ENCODE assay signal across 8 cellular contexts in genomic region chr2:13462464-13462863, GRCh38.
"Had no signal": no experiment of that assay in that cellular context is flagged by ENCODE, and none has a peak within 500 bp of the region (broad histone marks: within the 10 kb centered on the region; RNA-seq: fewer than 3 reads in every experiment).

No MANE protein-coding gene starts in this region.

- H3K4me3 Mint-ChIP-seq: IgD-negative memory B cell had no signal

- H3K36me3 Mint-ChIP-seq: IgD-negative memory B cell had no signal

- H3K9ac ChIP-seq: KMS-11 had no signal

- H3K27ac Mint-ChIP-seq: IgD-negative memory B cell had no signal

- H3K4me2 ChIP-seq: KMS-11 had no signal

- H3K27ac ChIP-seq: HL-60, KMS-11 had no signal

- H3K4me1 Mint-ChIP-seq: IgD-negative memory B cell had no signal

- FAIRE-seq: HepG2, HTR-8/SVneo had no signal

- ATAC-seq: HepG2 had no signal

- DNase-seq: IMR-90, KBM-7, KG1 had no signal

- H3K27me3 Mint-ChIP-seq: IgD-negative memory B cell had no signal
